9 cellular contexts compared by ENCODE assay signal in genomic region chr9:136170291-136170901, GRCh38. TPM values are rescaled to one million over a fixed set of nuclear protein-coding genes. Genes with fewer than 3 reads are reported as not detected.
DNase-seq lines count a peak whose midpoint lies in the region; ATAC-seq and TF ChIP-seq lines count a peak whose summit lies in the region.
"Had no signal": no experiment of that assay in that cellular context is flagged by ENCODE, and none has a peak within 500 bp of the region (broad histone marks: within the 10 kb centered on the region; RNA-seq: fewer than 3 reads in every experiment).

No MANE protein-coding gene starts in this region.

- H3K9me3 ChIP-seq in heart left ventricle: peaks cover 0 to 6% (median 0%) of the 10 kb centered on the region in 12 donors

- H3K36me3 ChIP-seq in heart left ventricle: no peaks in the 10 kb centered on the region

- no peak for TF ChIP-seq POLR2A in heart left ventricle (IDR thresholded peaks at IDR 0.05)

- intact Hi-C loops in heart left ventricle (cut with DNase I): loop anchor here in 8 of 10 donors (1.0 to 5.0 kb wide), 6 partner anchors 97 to 117 kb away; no protein-coding TSS in a partner anchor

- H3K4me3 ChIP-seq in heart left ventricle: no peak overlapping the region
- H3K4me3 ChIP-seq: skin epidermis had no signal

- ATAC-seq in heart left ventricle (peak in 3 of 4 donors; percentile 52 to 62 (median 57)), HG02938 (IDR thresholded peaks at IDR 0.05; ENCODE audit: unreplicated experiment) (no peak)

- H3K27ac ChIP-seq in heart left ventricle: no peak overlapping the region
- H3K27ac ChIP-seq: skin epidermis had no signal

- peaks cover 0 to 46% (median 14%) of the 10 kb centered on the region in 9 donors for H3K27me3 ChIP-seq in heart left ventricle

- H3K4me1 ChIP-seq in heart left ventricle: no peaks in the 10 kb centered on the region

- WGBS in heart left ventricle, 4 donors: 11 to 31% (median 27%) methylated on average over 8 to 15 of the region's 15 CpGs

- peak; percentile 48 to 73 (median 60) for TF ChIP-seq CTCF in heart left ventricle (IDR thresholded peaks at IDR 0.05)

- DNase-seq in GM03348 (ENCODE audit: low spot score): peak; percentile 81
- DNase-seq in NOMO-1 treated with dmso at 0.1 percent for 144 hours (lab: John Stamatoyannopoulos, UW; ENCODE audit: unreplicated experiment): peak; percentile 4
- DNase-seq in activated T-helper 1 cell treated with Interleukin-2 at 50 U/mL for 16 hours (ENCODE audit: low read depth): peak; percentile 30
- DNase-seq in heart left ventricle: peak in 2 of 5 donors; percentile 21 to 68
- peak; percentile 19 to 40 (median 30) for DNase-seq in stimulated activated CD4-positive, alpha-beta T cell treated with anti-CD3 and anti-CD28 coated beads, Interleukin-1b, Interleukin-23, amount 100 ng/mL, for 24 hours (ENCODE audit: low read depth in 4 of 4, low spot score in 1 of 4)
- DNase-seq in NCI-H510A treated with DMSO at 0.1 percent for 48 hours (lab: John Stamatoyannopoulos, UW): no peak
- no peak for DNase-seq in DMS79 (lab: John Stamatoyannopoulos, UW)

RNA-seq across cellular contexts. Expression of gene LHX3, which starts 34.5 kb away (rescaled TPM):
- not detected for total RNA-seq in heart left ventricle
- not detected for polyA plus RNA-seq in heart left ventricle

RNA-seq across cellular contexts. Expression of gene TMEM250, which starts 51.7 kb away (rescaled TPM):
- total RNA-seq in heart left ventricle: 10 to 100 TPM; 15.5 to 34.3 (median 19.9) TPM
- 10 to 100 TPM; 11.6 to 37.0 TPM for polyA plus RNA-seq in heart left ventricle

Comparison
In these comparisons a context has a peak if more than half of its experiments do, and no peak if none do; other contexts are left out.
1. DNase-seq: peak in GM03348 (single experiment), NOMO-1 treated with dmso at 0.1 percent for 144 hours (single experiment), activated T-helper 1 cell treated with Interleukin-2 at 50 U/mL for 16 hours (single experiment) and stimulated activated CD4-positive, alpha-beta T cell treated with anti-CD3 and anti-CD28 coated beads, Interleukin-1b, Interleukin-23, amount 100 ng/mL, for 24 hours (4 of 4); none in NCI-H510A treated with DMSO at 0.1 percent for 48 hours (single experiment) and DMS79 (single experiment).